In the genomic region with DNA sequence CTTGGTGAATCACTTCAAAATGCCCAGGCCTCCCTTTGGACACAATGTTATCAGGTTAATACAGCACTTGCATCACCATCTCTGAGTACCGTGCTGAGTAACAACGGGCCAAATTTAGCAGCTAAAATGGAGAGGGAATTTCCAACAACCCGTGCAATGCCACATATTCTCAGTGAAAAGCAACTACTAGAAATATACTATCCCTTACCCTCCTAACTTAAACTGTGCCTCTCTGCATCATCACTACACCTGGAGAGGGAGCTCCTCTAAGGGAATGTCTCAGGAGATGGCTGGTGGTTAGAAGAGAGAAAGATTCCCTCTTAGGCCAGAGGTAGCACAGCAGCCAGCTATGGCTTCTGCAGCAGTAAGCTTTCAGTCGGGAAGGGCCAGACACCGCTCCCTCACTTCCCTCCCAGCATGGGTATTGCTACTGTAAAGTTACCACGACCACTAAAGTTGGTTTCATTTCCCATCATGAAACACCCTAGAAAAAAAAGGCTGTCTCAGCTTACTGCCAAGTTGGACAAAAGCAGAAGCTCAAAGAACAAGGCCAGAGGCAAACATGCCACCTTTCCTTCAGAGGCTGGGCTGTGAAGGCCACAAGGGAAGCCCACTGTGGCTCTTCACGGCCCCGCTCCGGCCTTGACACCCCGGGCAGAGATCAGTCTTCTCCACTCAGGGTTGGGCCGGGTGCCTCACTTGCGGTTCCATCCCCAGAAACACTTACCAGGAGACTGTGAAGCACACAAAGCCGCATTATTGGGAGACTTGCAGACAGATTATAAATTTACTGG, we compare ENCODE assay signal across 8 cellular contexts. TPM values are rescaled to one million over a fixed set of nuclear protein-coding genes. Genes with fewer than 3 reads are reported as not detected.
DNase-seq lines count a peak whose midpoint lies in the region; ATAC-seq, FAIRE-seq and TF ChIP-seq lines count a peak whose summit lies in the region.

No MANE protein-coding gene starts in this region.

- peak overlapping the region in 3 of 4 donors; percentile 12 to 78 (median 78) for H3K27ac ChIP-seq in pancreas

- DNase-seq in MG63 (peak; percentile 24), foreskin melanocyte (peak; percentile 91), pancreas (peak in 1 of 6 donors; percentile 40), SHP77 (lab: John Stamatoyannopoulos, UW) (no peak), NCI-H2196 (lab: John Stamatoyannopoulos, UW; ENCODE audit: unreplicated experiment) (no peak)
- DNase-seq in activated T-cell treated with anti-CD3 and anti-CD28 coated beads, Interleukin-2, amount 50 U/mL, for 72 hours, result peak; percentile 54 to 59

- no peaks in the 10 kb centered on the region for H3K9me3 Mint-ChIP-seq in activated T-cell treated with anti-CD3 and anti-CD28 coated beads, Interleukin-2, amount 50 U/mL, for 72 hours

- ATAC-seq in GM21737 (IDR thresholded peaks at IDR 0.05; ENCODE audit: unreplicated experiment), result peak; percentile 37
- ATAC-seq in activated T-cell treated with anti-CD3 and anti-CD28 coated beads, Interleukin-2, amount 50 U/mL, for 72 hours (replicated peaks in 1 of 2), result peak; percentile 28 to 29
- peak in 2 of 4 donors; percentile 6 to 16 for ATAC-seq in pancreas

- intact Hi-C loops in pancreas (cut with DNase I), result loop anchor here in 1 of 3 donors (10.0 kb wide), 1 partner anchor 284 kb away; no protein-coding TSS in a partner anchor

- H3K27me3 ChIP-seq in MG63 (no peaks in the 10 kb centered on the region), pancreas (no peaks in the 10 kb centered on the region)

- peak overlapping the region; percentile 98 for H3K27ac Mint-ChIP-seq in activated T-cell treated with anti-CD3 and anti-CD28 coated beads, Interleukin-2, amount 50 U/mL, for 72 hours

- peak overlapping the region; percentile 94 to 99 for H3K4me3 Mint-ChIP-seq in activated T-cell treated with anti-CD3 and anti-CD28 coated beads, Interleukin-2, amount 50 U/mL, for 72 hours

- peaks cover 71% of the 10 kb centered on the region for H3K4me1 Mint-ChIP-seq in activated T-cell treated with anti-CD3 and anti-CD28 coated beads, Interleukin-2, amount 50 U/mL, for 72 hours (ENCODE audit: low read depth)

- WGBS in pancreas, 2 donors, result 49 to 59% methylated on average over 13 of the region's 13 CpGs

- no peaks in the 10 kb centered on the region for H3K9me3 ChIP-seq in MG63
- no peaks in the 10 kb centered on the region for H3K9me3 ChIP-seq in pancreas

- peaks cover 0 to 12% (median 7%) of the 10 kb centered on the region in 3 donors for H3K4me1 ChIP-seq in pancreas

- H3K36me3 Mint-ChIP-seq in activated T-cell treated with anti-CD3 and anti-CD28 coated beads, Interleukin-2, amount 50 U/mL, for 72 hours (ENCODE audit: insufficient read depth in 2 of 2), result peaks cover 7 to 22% of the 10 kb centered on the region in 2 donors

- no peaks in the 10 kb centered on the region for H3K27me3 Mint-ChIP-seq in activated T-cell treated with anti-CD3 and anti-CD28 coated beads, Interleukin-2, amount 50 U/mL, for 72 hours (ENCODE audit: low read depth)

- H3K36me3 ChIP-seq in MG63 (no peaks in the 10 kb centered on the region), pancreas (no peaks in the 10 kb centered on the region)

- TF ChIP-seq CTCF in pancreas (IDR thresholded peaks at IDR 0.05), result no peak

- peak overlapping the region; percentile 100 for H3K4me3 ChIP-seq in GM08714 (ENCODE audit: low read length)
- peak overlapping the region; percentile 20; the same call in 1 of the 2 replicates for H3K4me3 ChIP-seq in MG63
- H3K4me3 ChIP-seq in pancreas, result peak overlapping the region in 2 of 4 donors; percentile 3 to 56

- FAIRE-seq in pancreas (lab: Jason Lieb, UNC), result no peak

RNA-seq across cellular contexts. Expression of a gene that starts 3.9 kb away (rescaled TPM):
- 0.82 and 1.7 TPM in 2 replicates for total RNA-seq in MG63 (2014; rRNA removed; shearing (Covaris generic); ENCODE audit: low replicate concordance)
- total RNA-seq in activated T-cell treated with anti-CD3 and anti-CD28 coated beads, Interleukin-2, amount 50 U/mL, for 72 hours, result 10 to 100 TPM; 30.5 to 34.6 TPM
- 10 to 100 TPM in 1 of 6 donors, 1 to 10 TPM in 5; 3.1 to 11.8 (median 4.9) TPM for total RNA-seq in pancreas
- polyA plus RNA-seq in pancreas, result 1 to 10 TPM; 2.4 to 3.2 TPM

RNA-seq across cellular contexts. Expression of a gene that starts 50.6 kb away (rescaled TPM):
- total RNA-seq in MG63 (2014; rRNA removed; shearing (Covaris generic); ENCODE audit: low replicate concordance), result 3.4 and 9.9 TPM in 2 replicates
- total RNA-seq in activated T-cell treated with anti-CD3 and anti-CD28 coated beads, Interleukin-2, amount 50 U/mL, for 72 hours, result 10 to 100 TPM; 44.6 to 55.3 TPM
- total RNA-seq in pancreas, result 10 to 100 TPM in 3 of 6 donors, 1 to 10 TPM in 3; 5.5 to 12.0 (median 8.3) TPM
- polyA plus RNA-seq in pancreas, result 10 to 100 TPM in 1 of 2 donors, 1 to 10 TPM in 1; 9.9 to 18.2 TPM

RNA-seq across cellular contexts. Expression of a gene that starts 50.7 kb away (rescaled TPM):
- total RNA-seq in MG63 (2014; rRNA removed; shearing (Covaris generic); ENCODE audit: low replicate concordance), result 1.5 and 1.8 TPM in 2 replicates
- total RNA-seq in activated T-cell treated with anti-CD3 and anti-CD28 coated beads, Interleukin-2, amount 50 U/mL, for 72 hours, result 10 to 100 TPM; 10.6 to 11.0 TPM
- 1 to 10 TPM; 2.0 to 7.0 (median 3.1) TPM for total RNA-seq in pancreas
- 1 to 10 TPM; 2.5 to 3.7 TPM for polyA plus RNA-seq in pancreas

Comparison
In these comparisons a context has a peak if more than half of its experiments do, and no peak if none do; other contexts are left out.
1. DNase-seq: peak in MG63 (single experiment), activated T-cell treated with anti-CD3 and anti-CD28 coated beads, Interleukin-2, amount 50 U/mL, for 72 hours (2 of 2) and foreskin melanocyte (single experiment); none in SHP77 (0 of 2) and NCI-H2196 (single experiment).